11 cellular contexts compared by ENCODE assay signal in genomic region chr17:42512733-42513251, GRCh38. TPM values are rescaled to one million over a fixed set of nuclear protein-coding genes. Genes with fewer than 3 reads are reported as not detected.
A peak's percentile ranks its signal among the peaks of the same experiment; 100 is the strongest.
DNase-seq lines count a peak whose midpoint lies in the region; ATAC-seq, FAIRE-seq and TF ChIP-seq lines count a peak whose summit lies in the region.
"Had no signal": no experiment of that assay in that cellular context is flagged by ENCODE, and none has a peak within 500 bp of the region (broad histone marks: within the 10 kb centered on the region; RNA-seq: fewer than 3 reads in every experiment).

No MANE protein-coding gene starts in this region.

- H3K36me3 ChIP-seq in BE2C, result peaks cover 60% of the 10 kb centered on the region

- no peak overlapping the region for H3K4me3 ChIP-seq in BE2C (ENCODE audit: low read depth, low read length)

- ATAC-seq in GM19025 (IDR thresholded peaks at IDR 0.05; ENCODE audit: low read depth, unreplicated experiment) (peak; percentile 65), sciatic nerve (peak; percentile 29), GM18868 (IDR thresholded peaks at IDR 0.05; ENCODE audit: unreplicated experiment) (no peak)

- peaks cover 6% of the 10 kb centered on the region; the same call in 1 of the 2 replicates for H3K4me1 ChIP-seq in BE2C

- no peak for TF ChIP-seq CTCF in BE2C (IDR thresholded peaks at IDR 0.05; ENCODE audit: low read depth, low read length)

- H3K9me3 ChIP-seq in BE2C, result no peaks in the 10 kb centered on the region

- no peaks in the 10 kb centered on the region; the same call in 1 of the 2 replicates for H3K27me3 ChIP-seq in BE2C

- peak; percentile 83 for FAIRE-seq in endometrium (lab: Jason Lieb, UNC)

- no peak for DNase-seq in sciatic nerve (ENCODE audit: low spot score)
- no peak for DNase-seq in BE2C
- DNase-seq in T-helper 2 cell, result no peak
- DNase-seq: activated CD4-positive, alpha-beta T cell treated with anti-CD3 and anti-CD28 coated beads for 1 hour; activated naive CD4-positive, alpha-beta T cell treated with anti-CD3 and anti-CD28 coated beads, Interleukin-2, amount 50 U/mL, for 16 hours; H9; mesendoderm; NCI-H187 treated with DMSO at 0.1 percent for 48 hours had no signal

- intact Hi-C loops in sciatic nerve (cut with DNase I), result loop anchor here (10.0 kb wide), 1 partner anchor 98 kb away; no protein-coding TSS in a partner anchor

RNA-seq across cellular contexts. Expression of gene NAGLU, which starts 23.2 kb away (rescaled TPM):
- total RNA-seq in sciatic nerve, result 28.8 TPM
- 28.3 TPM for polyA plus RNA-seq in BE2C (2012; ENCODE audit: insufficient read depth, insufficient read length, low read depth)

RNA-seq across cellular contexts. Expression of gene HSD17B1, which starts 39.9 kb away (rescaled TPM):
- 2.4 TPM for total RNA-seq in sciatic nerve
- polyA plus RNA-seq in BE2C (2012; ENCODE audit: insufficient read depth, insufficient read length, low read depth), result 30.7 TPM

RNA-seq across cellular contexts. Expression of gene COASY, which starts 49.2 kb away (rescaled TPM):
- 45.2 TPM for total RNA-seq in sciatic nerve
- polyA plus RNA-seq in BE2C (2012; ENCODE audit: insufficient read depth, insufficient read length, low read depth), result 109 TPM

RNA-seq across cellular contexts. Expression of gene MLX, which starts 54.1 kb away (rescaled TPM):
- 26.6 TPM for total RNA-seq in sciatic nerve
- polyA plus RNA-seq in BE2C (2012; ENCODE audit: insufficient read depth, insufficient read length, low read depth), result 138 TPM

RNA-seq across cellular contexts. Expression of gene ATP6V0A1, which starts 54.1 kb away (rescaled TPM):
- 115 TPM for total RNA-seq in sciatic nerve
- polyA plus RNA-seq in BE2C (2012; ENCODE audit: insufficient read depth, insufficient read length, low read depth), result 151 TPM
